10 cellular contexts compared by ENCODE assay signal in the genomic region with DNA sequence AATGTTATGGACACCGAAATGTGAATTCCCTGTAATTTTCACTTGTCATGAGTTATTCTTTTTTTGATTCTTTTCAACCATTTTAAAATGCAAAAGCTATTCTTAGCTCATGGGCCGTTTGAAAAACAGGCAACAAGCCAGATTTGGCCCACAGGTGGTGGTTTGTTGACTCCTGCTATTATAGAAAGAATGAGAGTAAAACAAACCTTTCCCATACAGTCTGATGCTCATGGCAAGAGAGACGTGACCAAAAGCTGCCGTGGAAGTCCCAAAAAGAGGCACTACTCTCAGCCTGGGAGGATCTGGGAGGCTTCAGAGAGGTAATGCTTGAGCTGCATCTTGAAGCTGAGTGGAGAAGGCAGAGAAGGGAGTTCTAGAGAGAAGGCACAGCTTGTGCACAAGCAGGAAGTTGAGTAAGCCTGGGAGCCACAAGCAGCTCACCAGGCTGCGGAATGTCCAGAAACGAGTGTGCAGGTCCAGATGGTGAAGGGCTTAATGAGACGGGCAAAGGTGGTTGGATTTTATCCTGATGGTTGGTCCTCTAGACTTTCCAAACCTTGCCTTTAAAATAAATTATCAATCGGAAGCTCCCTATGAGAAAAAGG. TPM values are rescaled to one million over a fixed set of nuclear protein-coding genes. Genes with fewer than 3 reads are reported as not detected.
DNase-seq lines count a peak whose midpoint lies in the region; ATAC-seq and TF ChIP-seq lines count a peak whose summit lies in the region.
"Had no signal": no experiment of that assay in that cellular context is flagged by ENCODE, and none has a peak within 500 bp of the region (broad histone marks: within the 10 kb centered on the region; RNA-seq: fewer than 3 reads in every experiment).

No MANE protein-coding gene starts in this region.

- no peaks in the 10 kb centered on the region for H3K27me3 ChIP-seq in ascending aorta

- peak overlapping the region; percentile 46 for H3K4me3 Mint-ChIP-seq in T-helper 17 cell

- H3K27ac ChIP-seq in ascending aorta = no peak overlapping the region

- ATAC-seq in GM19438 (IDR thresholded peaks at IDR 0.05; ENCODE audit: low read depth, unreplicated experiment) = peak; percentile 71
- peak; percentile 63 for ATAC-seq in HG03342 (IDR thresholded peaks at IDR 0.05; ENCODE audit: unreplicated experiment)
- ATAC-seq in T-helper 17 cell = no peak

- H3K36me3 ChIP-seq in ascending aorta = no peaks in the 10 kb centered on the region

- H3K9me3 ChIP-seq in T-helper 17 cell (ENCODE audit: control insufficient read depth, low read length, poor library complexity, severe bottlenecking) (no peaks in the 10 kb centered on the region), ascending aorta (no peaks in the 10 kb centered on the region)

- no peaks in the 10 kb centered on the region for H3K4me1 ChIP-seq in ascending aorta

- TF ChIP-seq CTCF in ascending aorta (IDR thresholded peaks at IDR 0.05) = no peak

- intact Hi-C loops in ascending aorta (cut with DNase I) = no loop called here

- peaks cover 2% of the 10 kb centered on the region for H3K36me3 Mint-ChIP-seq in T-helper 17 cell (ENCODE audit: low read depth)

- H3K4me3 ChIP-seq in ascending aorta = no peak overlapping the region

- peak; percentile 51 for DNase-seq in GF-D8 (lab: John Stamatoyannopoulos, UW)
- no peak for DNase-seq in T-helper 17 cell
- DNase-seq in NCI-H2107 (lab: John Stamatoyannopoulos, UW) = no peak
- no peak for DNase-seq in stimulated activated CD4-positive, alpha-beta T cell treated with anti-CD3 and anti-CD28 coated beads, Interleukin-2, amount 100 ng/mL, for 48 hours
- no peak for DNase-seq in GOT3 (lab: John Stamatoyannopoulos, UW)
- no peak for DNase-seq in ascending aorta (ENCODE audit: low spot score in 2 of 2)
- DNase-seq: activated T-cell treated with anti-CD3 and anti-CD28 coated beads, Interleukin-2, amount 50 U/mL, for 72 hours; NCI-H82 had no signal

- H3K4me1 Mint-ChIP-seq in T-helper 17 cell = peaks cover 37% of the 10 kb centered on the region

- no peak overlapping the region for H3K27ac Mint-ChIP-seq in T-helper 17 cell
- H3K27ac Mint-ChIP-seq: activated T-cell treated with anti-CD3 and anti-CD28 coated beads, Interleukin-2, amount 50 U/mL, for 72 hours had no signal

- H3K27me3 Mint-ChIP-seq in T-helper 17 cell = no peaks in the 10 kb centered on the region

RNA-seq across cellular contexts. Expression of a gene that starts 9.6 kb away (rescaled TPM):
- total RNA-seq in T-helper 17 cell = 10 to 100 TPM; 26.5 to 30.6 TPM
- total RNA-seq in ascending aorta = 1.8 TPM
